8 cellular contexts compared by ENCODE assay signal in the genomic region with DNA sequence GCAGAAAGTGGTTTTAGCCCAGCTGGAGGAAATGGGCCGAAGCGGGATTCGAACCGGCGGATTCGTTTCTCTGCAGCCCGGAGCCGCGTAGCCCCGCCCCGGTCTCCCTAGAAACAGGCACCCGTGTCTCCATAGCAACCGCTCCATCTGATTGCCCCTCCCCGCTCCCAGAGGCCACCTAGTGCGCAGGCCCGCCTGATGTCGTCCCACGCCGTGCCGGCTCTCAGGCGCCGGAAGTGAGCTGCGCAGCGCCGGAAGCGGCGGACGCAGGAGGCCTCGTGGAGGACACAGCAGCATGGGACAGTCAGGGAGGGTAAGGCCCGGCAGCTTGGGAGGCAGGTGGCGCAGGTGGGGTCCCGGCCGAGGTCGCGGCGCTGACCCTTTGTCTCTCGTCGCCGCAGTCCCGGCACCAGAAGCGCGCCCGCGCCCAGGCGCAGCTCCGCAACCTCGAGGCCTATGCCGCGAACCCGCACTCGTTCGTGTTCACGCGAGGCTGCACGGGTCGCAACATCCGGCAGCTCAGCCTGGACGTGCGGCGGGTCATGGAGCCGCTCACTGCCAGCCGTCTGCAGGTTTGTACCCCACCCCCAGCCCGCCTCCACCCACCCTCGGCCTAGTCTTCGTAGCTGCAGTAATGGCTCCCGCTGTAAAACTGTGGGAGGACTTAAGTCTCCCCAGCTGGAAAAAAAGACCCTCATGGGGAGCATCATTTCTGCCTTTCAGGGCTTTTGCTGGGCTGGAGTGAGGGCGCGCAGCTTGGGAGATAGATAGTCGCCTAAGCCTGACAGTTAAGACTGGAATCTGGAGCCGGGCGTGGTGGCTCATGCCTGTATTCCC. TPM values are rescaled to one million over a fixed set of nuclear protein-coding genes. Genes with fewer than 3 reads are reported as not detected.
A peak's percentile ranks its signal among the peaks of the same experiment; 100 is the strongest.
DNase-seq lines count a peak whose midpoint lies in the region; ATAC-seq, FAIRE-seq and TF ChIP-seq lines count a peak whose summit lies in the region.

A gene with protein sequence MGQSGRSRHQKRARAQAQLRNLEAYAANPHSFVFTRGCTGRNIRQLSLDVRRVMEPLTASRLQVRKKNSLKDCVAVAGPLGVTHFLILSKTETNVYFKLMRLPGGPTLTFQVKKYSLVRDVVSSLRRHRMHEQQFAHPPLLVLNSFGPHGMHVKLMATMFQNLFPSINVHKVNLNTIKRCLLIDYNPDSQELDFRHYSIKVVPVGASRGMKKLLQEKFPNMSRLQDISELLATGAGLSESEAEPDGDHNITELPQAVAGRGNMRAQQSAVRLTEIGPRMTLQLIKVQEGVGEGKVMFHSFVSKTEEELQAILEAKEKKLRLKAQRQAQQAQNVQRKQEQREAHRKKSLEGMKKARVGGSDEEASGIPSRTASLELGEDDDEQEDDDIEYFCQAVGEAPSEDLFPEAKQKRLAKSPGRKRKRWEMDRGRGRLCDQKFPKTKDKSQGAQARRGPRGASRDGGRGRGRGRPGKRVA (plus strand): TSS at position 263 of the 837 bp plus-strand sequence. CDS start 33 bp downstream, at position 296.

- H3K27ac ChIP-seq in aorta (ENCODE audit: low read depth in 1 of 2, low read length in 2 of 2), result no peak within 1 kb of the TSS

- 1% methylated on average over 69 to 71 of the region's 71 CpGs for WGBS in aorta, 2 donors

- peak; percentile 98 for FAIRE-seq in GM18507 (lab: Jason Lieb, UNC)

- intact Hi-C loops in aorta (cut with DNase I), result loop anchor here in 1 of 2 donors (2.0 kb wide), 1 partner anchor 146 kb away; a partner anchor contains a TSS

- H3K27me3 ChIP-seq in aorta (ENCODE audit: control insufficient read depth in 1 of 2, insufficient read depth in 2 of 2, low read length in 1 of 2), result no peaks in the 10 kb centered on the region

- H3K36me3 ChIP-seq in aorta (ENCODE audit: control insufficient read depth in 1 of 2, insufficient read depth in 2 of 2, low read length in 1 of 2), result peaks cover 0 to 8% of the 10 kb centered on the region in 2 donors

- ATAC-seq in HG03039 (IDR thresholded peaks at IDR 0.05; ENCODE audit: unreplicated experiment) (peak; percentile 38), aorta (ENCODE audit: low FRiP score) (peak; percentile 98)

- H3K4me1 ChIP-seq in aorta (ENCODE audit: control insufficient read depth in 1 of 2, insufficient read depth in 2 of 2, low read length in 2 of 2), result no peaks in the 10 kb centered on the region

- in situ Hi-C loops in astrocyte of the cerebellum (cut with HindIII; ENCODE audit: low sequenced_read_pairs), result no loop called here

- H3K4me3 ChIP-seq in astrocyte of the cerebellum (ENCODE audit: low read depth, low read length) (peak within 1 kb of the TSS; percentile 72), aorta (ENCODE audit: low read length in 2 of 2) (peak within 1 kb of the TSS; percentile 58 to 74)

- TF ChIP-seq CTCF in astrocyte of the cerebellum (IDR thresholded peaks at IDR 0.05; ENCODE audit: low read depth, low read length, missing control alignments), result no peak

- no peaks in the 10 kb centered on the region for H3K9me3 ChIP-seq in aorta (ENCODE audit: control insufficient read depth, low read length)

- DNase-seq in GM18507 (ENCODE audit: extremely low spot score, insufficient read length, low read depth) (peak; percentile 92), NCI-H2081 treated with DMSO at 0.1 percent for 48 hours (lab: John Stamatoyannopoulos, UW) (peak; percentile 93), T1000 (lab: John Stamatoyannopoulos, UW) (peak; percentile 93), astrocyte of the cerebellum (ENCODE audit: low read depth) (peak; percentile 95), hepatic stellate cell (ENCODE audit: low spot score) (peak; percentile 100), renal cortical epithelial cell (ENCODE audit: low read depth) (peak; percentile 90), aorta (peak; percentile 99)

RNA-seq across cellular contexts. Expression of the gene that starts here (rescaled TPM):
- total RNA-seq in renal cortical epithelial cell, result 41.0 and 46.2 TPM in 2 replicates
- 10 to 100 TPM; 24.3 to 30.9 TPM for total RNA-seq in aorta
- 10 to 100 TPM; 13.1 to 24.7 TPM for polyA plus RNA-seq in aorta
